Comparison of ENCODE assay signal across 9 cellular contexts in the genomic region with DNA sequence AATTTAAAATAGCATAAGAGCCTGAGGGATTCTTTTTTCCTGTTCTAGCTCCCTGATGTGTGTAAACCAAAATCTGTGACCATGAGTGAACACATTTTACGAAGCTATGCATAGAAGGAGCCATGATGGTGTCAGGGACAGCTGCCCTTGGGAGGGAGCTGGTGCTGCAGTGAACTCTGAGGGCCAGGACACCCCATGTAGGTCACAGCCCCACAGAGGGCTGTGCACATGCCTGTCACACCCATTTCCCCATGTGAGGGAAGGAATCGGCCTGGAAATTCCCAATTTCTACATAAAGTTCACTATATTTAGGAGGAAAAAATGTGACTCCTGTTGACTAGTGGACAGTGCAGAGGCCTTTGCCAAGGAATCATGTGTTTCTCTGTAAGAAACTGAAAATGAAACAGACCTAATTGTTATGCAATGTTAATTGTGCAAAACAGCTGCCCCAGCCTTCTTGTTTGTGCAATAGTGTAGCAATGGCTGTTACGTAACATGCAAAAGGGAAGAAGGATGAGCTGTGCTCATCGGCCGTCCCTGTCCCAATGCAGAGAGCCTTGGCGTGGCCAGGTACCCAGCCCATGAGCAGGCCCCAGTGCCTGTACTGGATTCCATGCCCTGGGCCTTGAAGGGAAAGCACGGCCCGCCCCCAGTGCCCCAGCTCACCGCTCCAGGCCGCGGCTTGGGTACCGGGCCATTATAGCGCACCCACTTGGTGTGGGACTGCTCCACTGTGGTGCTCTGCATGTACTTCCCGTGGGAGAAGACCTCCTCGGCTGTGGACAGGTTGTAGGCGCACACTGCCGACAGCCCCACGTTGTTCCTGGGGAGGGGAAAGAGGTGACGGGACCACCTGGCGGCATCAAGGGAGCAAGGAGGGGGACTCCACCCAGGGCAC.
DNase-seq lines count a peak whose midpoint lies in the region; ATAC-seq and TF ChIP-seq lines count a peak whose summit lies in the region.
"Had no signal": no experiment of that assay in that cellular context is flagged by ENCODE, and none has a peak within 500 bp of the region (broad histone marks: within the 10 kb centered on the region; RNA-seq: fewer than 3 reads in every experiment).

No MANE protein-coding gene starts in this region.

- DNase-seq in HS-5 (ENCODE audit: low read depth) = peak; percentile 53
- DNase-seq in stomach = peak; percentile 42
- DNase-seq in NCI-H1436 (lab: John Stamatoyannopoulos, UW) = no peak
- no peak for DNase-seq in NCI-H69 (lab: John Stamatoyannopoulos, UW)
- DNase-seq: stimulated activated CD4-positive, alpha-beta T cell treated with anti-CD3 and anti-CD28 coated beads, Interleukin-1b, Interleukin-23, amount 100 ng/mL, for 48 hours had no signal

- no peak overlapping the region for H3K4me3 ChIP-seq in stomach

- TF ChIP-seq CTCF in stomach (IDR thresholded peaks at IDR 0.05) = no peak

- no peak for TF ChIP-seq POLR2A in stomach (IDR thresholded peaks at IDR 0.05)

- intact Hi-C loops in stomach (cut with DNase I; ENCODE audit: low total_unique reads) = no loop called here

- H3K27me3 ChIP-seq in layer of hippocampus (ENCODE audit: control insufficient read depth, insufficient read depth, low read length) = no peaks in the 10 kb centered on the region
- no peaks in the 10 kb centered on the region for H3K27me3 ChIP-seq in stomach

- WGBS in stomach, 5 donors = 72 to 89% (median 86%) methylated on average over 18 to 20 of the region's 20 CpGs

- no peaks in the 10 kb centered on the region for H3K9me3 ChIP-seq in stomach

- H3K27ac ChIP-seq in angular gyrus (ENCODE audit: low read depth, low read length) = peak overlapping the region; percentile 97
- H3K27ac ChIP-seq in layer of hippocampus (ENCODE audit: low read depth, low read length) = peak overlapping the region; percentile 86
- peak overlapping the region; percentile 23 to 77 (median 76) for H3K27ac ChIP-seq in stomach

- TF ChIP-seq EP300 in stomach (IDR thresholded peaks at IDR 0.05) = no peak

- H3K36me3 ChIP-seq in stomach = peaks cover 76 to 100% (median 97%) of the 10 kb centered on the region in 4 donors

- peaks cover 29 to 48% (median 37%) of the 10 kb centered on the region in 4 donors for H3K4me1 ChIP-seq in stomach

- ATAC-seq in HG03025 (IDR thresholded peaks at IDR 0.05; ENCODE audit: low FRiP score, unreplicated experiment) (no peak), GM18870 (IDR thresholded peaks at IDR 0.05; ENCODE audit: unreplicated experiment) (no peak)

Comparison
In these comparisons a context has a peak if more than half of its experiments do, and no peak if none do; other contexts are left out.
1. DNase-seq: peak in HS-5 (single experiment) and stomach (single experiment); none in NCI-H1436 (single experiment) and NCI-H69 (single experiment).
2. Peak in every context shown above with its lines, with median percentiles within 50 percentile points of each other: H3K27ac ChIP-seq.